ENCODE assay signal across 19 cellular contexts in the genomic region with DNA sequence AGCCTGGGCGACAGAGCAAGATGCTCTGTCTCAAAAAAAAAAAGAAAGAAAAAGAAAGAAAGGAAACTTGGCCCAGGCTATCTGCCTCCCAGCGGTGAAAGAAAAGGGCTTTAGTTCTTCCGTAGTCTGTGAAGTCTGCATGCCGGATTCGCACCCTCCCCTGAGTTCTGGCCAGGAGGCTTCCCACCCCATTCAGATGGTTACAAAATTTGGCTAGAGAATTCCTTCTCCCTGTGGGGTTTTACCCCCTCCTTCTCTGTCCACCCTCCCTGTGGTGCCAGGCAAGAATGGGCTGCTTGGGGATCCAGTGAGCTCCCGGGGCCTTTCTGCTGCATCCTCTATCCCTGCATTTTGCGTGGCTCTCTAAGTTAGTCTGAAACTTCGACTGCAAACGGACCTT. TPM values are rescaled to one million over a fixed set of nuclear protein-coding genes. Genes with fewer than 3 reads are reported as not detected.
DNase-seq lines count a peak whose midpoint lies in the region; ATAC-seq and TF ChIP-seq lines count a peak whose summit lies in the region.
"Had no signal": no experiment of that assay in that cellular context is flagged by ENCODE, and none has a peak within 500 bp of the region (broad histone marks: within the 10 kb centered on the region; RNA-seq: fewer than 3 reads in every experiment).

No MANE protein-coding gene starts in this region.

- H2BK5ac ChIP-seq in trophoblast cell (ENCODE audit: low read depth, low read length, poor library complexity) = no peak overlapping the region

- H4K91ac ChIP-seq in trophoblast cell (ENCODE audit: low read depth, low read length) = no peak overlapping the region

- peak overlapping the region; percentile 23 for H3K27ac ChIP-seq in epithelial cell of prostate
- H3K27ac ChIP-seq in trophoblast cell (ENCODE audit: low read depth, low read length) = no peak overlapping the region
- H3K27ac ChIP-seq in WERI-Rb-1 = no peak overlapping the region
- H3K27ac ChIP-seq: 22Rv1, SJSA1, upper lobe of right lung had no signal

- H3K14ac ChIP-seq in trophoblast cell (ENCODE audit: low read length) = no peak overlapping the region

- no peak overlapping the region for H4K12ac ChIP-seq in trophoblast cell (ENCODE audit: low read depth, low read length)

- POLR2A ChIA-PET in activated CD4-positive, alpha-beta T cell treated with anti-CD3 and anti-CD28 coated beads for 36 hours (lab: Charles Lee) = no interaction called here
- POLR2A ChIA-PET in T-cell (lab: Charles Lee) = interaction anchor here in 1 of 2 donors (0.5 kb wide), 1 partner anchor 48 kb away, joined by 7 read pairs; no protein-coding TSS in a partner anchor

- peaks cover 27% of the 10 kb centered on the region for H3K9me3 Mint-ChIP-seq in activated CD4-positive, alpha-beta T cell treated with anti-CD3 and anti-CD28 coated beads for 36 hours (ENCODE audit: low read depth)
- peaks cover 0 to 5% (median 0%) of the 10 kb centered on the region in 3 donors for H3K9me3 Mint-ChIP-seq in T-cell

- ATAC-seq in activated CD4-positive, alpha-beta T cell treated with anti-CD3 and anti-CD28 coated beads for 36 hours = no peak
- ATAC-seq in T-cell (replicated peaks in 1 of 4) = no peak
- ATAC-seq: HepG2, upper lobe of right lung had no signal

- CTCF ChIA-PET in activated CD4-positive, alpha-beta T cell treated with anti-CD3 and anti-CD28 coated beads for 36 hours (lab: Charles Lee) = interaction anchor here (1.3 kb wide), 1 partner anchor 32 kb away, joined by 4 read pairs; no protein-coding TSS in a partner anchor
- CTCF ChIA-PET in T-cell (lab: Charles Lee) = no interaction called here

- no peak overlapping the region for H2AFZ ChIP-seq in trophoblast cell (ENCODE audit: insufficient read depth, low read length, poor library complexity)

- no CpG with 5 or more reads among the region's 9 CpGs for WGBS in trophoblast cell (ENCODE audit: extremely low coverage, insufficient coverage, insufficient read length)

- no peak overlapping the region for H2BK12ac ChIP-seq in trophoblast cell (ENCODE audit: low read length)

- peaks cover 81% of the 10 kb centered on the region for H3K4me1 Mint-ChIP-seq in activated CD4-positive, alpha-beta T cell treated with anti-CD3 and anti-CD28 coated beads for 36 hours
- H3K4me1 Mint-ChIP-seq in T-cell = peaks cover 81 to 88% (median 84%) of the 10 kb centered on the region in 3 donors

- H3K36me3 Mint-ChIP-seq in activated CD4-positive, alpha-beta T cell treated with anti-CD3 and anti-CD28 coated beads for 36 hours (ENCODE audit: low read depth) = peaks cover 43% of the 10 kb centered on the region
- peaks cover 8% of the 10 kb centered on the region for H3K36me3 Mint-ChIP-seq in T-cell

- no peak overlapping the region for H3K4me3 ChIP-seq in trophoblast cell (ENCODE audit: low read depth, low read length)
- H3K4me3 ChIP-seq in WERI-Rb-1 (ENCODE audit: low read depth, low read length) = no peak overlapping the region
- H3K4me3 ChIP-seq: SJSA1, upper lobe of right lung had no signal

- no peak for DNase-seq in activated CD4-positive, alpha-beta T cell treated with anti-CD3 and anti-CD28 coated beads for 36 hours
- DNase-seq in activated CD4-positive, alpha-beta T cell treated with anti-CD3 and anti-CD28 coated beads, Interleukin-2, amount 50 U/mL, for 4 hours = no peak
- DNase-seq in T-cell = no peak
- DNase-seq in epithelial cell of prostate (ENCODE audit: low read depth, low spot score) = no peak
- no peak for DNase-seq in trophoblast cell
- no peak for DNase-seq in stimulated activated CD4-positive, alpha-beta T cell treated with anti-CD3 and anti-CD28 coated beads, Interleukin-1b, Interleukin-23, amount 100 ng/mL, for 48 hours
- DNase-seq in DMS153 (lab: John Stamatoyannopoulos, UW) = no peak
- no peak for DNase-seq in WERI-Rb-1
- DNase-seq: activated CD4-positive, alpha-beta T cell treated with anti-CD3 and anti-CD28 coated beads, Interleukin-2, amount 10 ng/mL, durations not matched to agents 24 days and 14 days; C1 segment of cervical spinal cord; cerebellar nuclear complex; DMS53; islet precursor cell; NCI-H187 treated with DMSO at 0.1 percent for 48 hours; occipital lobe; upper lobe of right lung had no signal

- peaks cover 12% of the 10 kb centered on the region for H3K79me2 ChIP-seq in trophoblast cell (ENCODE audit: control insufficient read depth, insufficient read depth, low read length, poor library complexity)

- H3K9me3 ChIP-seq in trophoblast cell (ENCODE audit: insufficient read depth, low read depth, low read length) = no peaks in the 10 kb centered on the region
- H3K9me3 ChIP-seq in WERI-Rb-1 (ENCODE audit: severe bottlenecking) = no peaks in the 10 kb centered on the region
- H3K9me3 ChIP-seq: SJSA1, upper lobe of right lung had no signal

- H3K27ac Mint-ChIP-seq in activated CD4-positive, alpha-beta T cell treated with anti-CD3 and anti-CD28 coated beads for 36 hours = peak overlapping the region; percentile 55
- H3K27ac Mint-ChIP-seq in T-cell = peak overlapping the region; percentile 46 to 66

- no peak overlapping the region for H3K4me2 ChIP-seq in trophoblast cell (ENCODE audit: low read length)

- no peak for TF ChIP-seq CTCF in WERI-Rb-1 (IDR thresholded peaks at IDR 0.05; ENCODE audit: low read depth, low read length)

- no peaks in the 10 kb centered on the region for H3K79me1 ChIP-seq in trophoblast cell (ENCODE audit: low read length)

- no peak overlapping the region for H3K4me3 Mint-ChIP-seq in activated CD4-positive, alpha-beta T cell treated with anti-CD3 and anti-CD28 coated beads for 36 hours
- peak overlapping the region in 1 of 3 donors; percentile 11 for H3K4me3 Mint-ChIP-seq in T-cell
- H3K4me3 Mint-ChIP-seq: activated CD4-positive, alpha-beta T cell treated with anti-CD3 and anti-CD28 coated beads, Interleukin-2, amount 10 ng/mL, durations not matched to agents 24 days and 14 days had no signal

- peak overlapping the region; percentile 91 for H3K4ac ChIP-seq in trophoblast cell (ENCODE audit: low read depth, low read length)

- peaks cover under 1 to 5% of the 10 kb centered on the region in 2 experiments for H3K4me1 ChIP-seq in trophoblast cell (ENCODE audit: control insufficient read depth in 1 of 2, insufficient read depth in 2 of 2, low read length in 2 of 2)

- intact Hi-C loops in activated CD4-positive, alpha-beta T cell treated with anti-CD3 and anti-CD28 coated beads for 36 hours (cut with DNase I, micrococcal nuclease) = no loop called here

- H3K23ac ChIP-seq in trophoblast cell (ENCODE audit: low read length) = no peak overlapping the region

- H3K9ac ChIP-seq in trophoblast cell (ENCODE audit: low read length) = no peak overlapping the region

- H4K8ac ChIP-seq in trophoblast cell (ENCODE audit: low read depth, low read length) = no peak overlapping the region

- no peak overlapping the region for H2BK120ac ChIP-seq in trophoblast cell (ENCODE audit: insufficient read depth, low read length, poor library complexity)

- no peak overlapping the region for H2AK5ac ChIP-seq in trophoblast cell (ENCODE audit: low read length)

- H3K36me3 ChIP-seq in trophoblast cell (ENCODE audit: control insufficient read depth in 1 of 2, insufficient read depth in 2 of 2, low read length in 2 of 2) = peaks cover 3% of the 10 kb centered on the region in 2 experiments
- peaks cover 17% of the 10 kb centered on the region for H3K36me3 ChIP-seq in WERI-Rb-1
- H3K36me3 ChIP-seq: upper lobe of right lung had no signal

- no peaks in the 10 kb centered on the region for H3K27me3 Mint-ChIP-seq in activated CD4-positive, alpha-beta T cell treated with anti-CD3 and anti-CD28 coated beads for 36 hours
- no peaks in the 10 kb centered on the region for H3K27me3 Mint-ChIP-seq in T-cell
- H3K27me3 Mint-ChIP-seq: activated CD4-positive, alpha-beta T cell treated with anti-CD3 and anti-CD28 coated beads, Interleukin-2, amount 10 ng/mL, durations not matched to agents 24 days and 14 days had no signal

- H3K27me3 ChIP-seq in trophoblast cell (ENCODE audit: insufficient read depth, low read length) (no peaks in the 10 kb centered on the region), WERI-Rb-1 (ENCODE audit: insufficient read depth, low read depth, severe bottlenecking) (no peaks in the 10 kb centered on the region)
- H3K27me3 ChIP-seq: SJSA1, upper lobe of right lung had no signal

- H3K18ac ChIP-seq in trophoblast cell (ENCODE audit: low read length) = no peak overlapping the region

RNA-seq across cellular contexts. Expression of a gene that starts 37.8 kb away (rescaled TPM):
- 100 to 1,000 TPM; 163 to 167 TPM for total RNA-seq in activated CD4-positive, alpha-beta T cell treated with anti-CD3 and anti-CD28 coated beads for 36 hours
- total RNA-seq in T-cell = 100 to 1,000 TPM; 113 to 133 (median 122) TPM
- polyA plus RNA-seq in trophoblast cell (2013) = 134 and 136 TPM in 2 replicates
